Comparison of ENCODE assay signal across 15 cellular contexts in the genomic region with DNA sequence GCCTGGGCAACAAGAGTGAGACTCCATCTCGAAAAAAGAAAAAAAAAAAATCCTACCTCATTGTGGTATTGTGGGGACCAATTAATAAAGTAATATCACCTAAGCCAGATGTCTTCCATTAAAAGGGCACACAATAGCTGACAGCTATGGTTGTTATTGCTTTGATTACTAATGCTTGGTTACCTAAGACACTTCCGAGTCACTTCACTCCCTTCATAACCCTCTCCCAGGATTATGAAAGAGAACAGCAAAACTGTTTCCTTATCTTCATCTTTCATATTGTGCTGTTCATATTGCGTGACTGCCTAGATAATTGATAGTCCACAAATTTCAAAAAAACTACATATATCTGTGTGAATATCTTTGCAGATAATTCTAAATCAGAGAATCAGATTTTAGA. TPM values are rescaled to one million over a fixed set of nuclear protein-coding genes. Genes with fewer than 3 reads are reported as not detected.
DNase-seq lines count a peak whose midpoint lies in the region; ATAC-seq and TF ChIP-seq lines count a peak whose summit lies in the region.
"Had no signal": no experiment of that assay in that cellular context is flagged by ENCODE, and none has a peak within 500 bp of the region (broad histone marks: within the 10 kb centered on the region; RNA-seq: fewer than 3 reads in every experiment).

No MANE protein-coding gene starts in this region.

- peaks cover 4% of the 10 kb centered on the region for H3F3A ChIP-seq in SK-N-SH (replicated peaks; ENCODE audit: insufficient read depth)

- no peaks in the 10 kb centered on the region for H3K9me2 ChIP-seq in SK-N-SH

- H3K27me3 ChIP-seq in SK-N-SH (ENCODE audit: insufficient read depth) (no peaks in the 10 kb centered on the region), SJSA1 (replicated peaks) (no peaks in the 10 kb centered on the region), tibial nerve (no peaks in the 10 kb centered on the region), lower lobe of right lung (ENCODE audit: low read depth) (no peaks in the 10 kb centered on the region), sigmoid colon (no peaks in the 10 kb centered on the region)

- intact Hi-C loops in lower lobe of right lung (cut with DNase I) (no loop called here), sigmoid colon (cut with DNase I) (no loop called here)

- no peaks in the 10 kb centered on the region for H3K36me3 ChIP-seq in SK-N-SH (replicated peaks in 1 of 2; ENCODE audit: control insufficient read depth in 1 of 2, insufficient read depth in 2 of 2, low read length in 1 of 2)
- no peaks in the 10 kb centered on the region for H3K36me3 ChIP-seq in SJSA1
- H3K36me3 ChIP-seq in tibial nerve: no peaks in the 10 kb centered on the region
- H3K36me3 ChIP-seq in lower lobe of right lung: no peaks in the 10 kb centered on the region
- H3K36me3 ChIP-seq in sigmoid colon: no peaks in the 10 kb centered on the region

- H3K4me3 ChIP-seq in SK-N-SH (ENCODE audit: low read depth in 2 of 2, low read length in 1 of 2) (no peak overlapping the region), SJSA1 (no peak overlapping the region), fibroblast of pulmonary artery (replicated peaks; ENCODE audit: low read depth, low read length) (no peak overlapping the region), tibial nerve (no peak overlapping the region), lower lobe of right lung (no peak overlapping the region), sigmoid colon (no peak overlapping the region)

- no peak overlapping the region for H2AFZ ChIP-seq in SK-N-SH (ENCODE audit: low read depth)

- no peak for TF ChIP-seq RAD21 in SK-N-SH (IDR thresholded peaks at IDR 0.05; ENCODE audit: low read length)

- H3K9ac ChIP-seq in SK-N-SH: peak overlapping the region; percentile 1; the same call in 1 of the 2 replicates

- CTCF ChIA-PET in SK-N-SH (lab: Yijun Ruan, JAX): no interaction called here

- no peak for ATAC-seq in SK-N-SH treated with all-trans-retinoic acid at 6 μM for 48 hours
- ATAC-seq in lower lobe of right lung: no peak
- ATAC-seq: natural killer cell treated with Interleukin-12 subunit alpha and Interleukin-12 subunit beta and Interleukin-15 and Interleukin-18, amount 100 ng/mL, for 72 hours had no signal

- no peak for TF ChIP-seq CTCF in SK-N-SH (IDR thresholded peaks at IDR 0.05)
- no peak for TF ChIP-seq CTCF in fibroblast of pulmonary artery (IDR thresholded peaks at IDR 0.05; ENCODE audit: low read length, missing control alignments)
- TF ChIP-seq CTCF in tibial nerve (IDR thresholded peaks at IDR 0.05): no peak
- no peak for TF ChIP-seq CTCF in lower lobe of right lung (IDR thresholded peaks at IDR 0.05)
- TF ChIP-seq CTCF in sigmoid colon (IDR thresholded peaks at IDR 0.05): no peak

- no peaks in the 10 kb centered on the region for H3K79me2 ChIP-seq in SK-N-SH (ENCODE audit: insufficient read depth)

- H3K9me3 ChIP-seq in SK-N-SH (no peaks in the 10 kb centered on the region), SJSA1 (replicated peaks) (no peaks in the 10 kb centered on the region), tibial nerve (no peaks in the 10 kb centered on the region), lower lobe of right lung (no peaks in the 10 kb centered on the region), sigmoid colon (no peaks in the 10 kb centered on the region)

- H3K4me1 ChIP-seq in SK-N-SH (ENCODE audit: control insufficient read depth in 1 of 2, insufficient read depth in 2 of 2, low read depth in 1 of 2, low read length in 1 of 2) (no peaks in the 10 kb centered on the region), SJSA1 (replicated peaks) (peaks cover 29% of the 10 kb centered on the region), tibial nerve (no peaks in the 10 kb centered on the region), lower lobe of right lung (no peaks in the 10 kb centered on the region), sigmoid colon (peaks cover 0 to 3% (median 0%) of the 10 kb centered on the region in 4 donors)

- TF ChIP-seq EP300 in SK-N-SH (IDR thresholded peaks at IDR 0.05; ENCODE audit: borderline replicate concordance in 1 of 2, low read depth in 1 of 2, low read length in 1 of 2): no peak
- TF ChIP-seq EP300 in tibial nerve (IDR thresholded peaks at IDR 0.05): no peak
- no peak for TF ChIP-seq EP300 in sigmoid colon (IDR thresholded peaks at IDR 0.05)

- TF ChIP-seq POLR2A in tibial nerve (IDR thresholded peaks at IDR 0.05): no peak
- TF ChIP-seq POLR2A in sigmoid colon (IDR thresholded peaks at IDR 0.05): no peak

- DNase-seq in SK-N-SH (no peak), SJSA1 (ENCODE audit: low read depth in 1 of 2, low spot score in 2 of 2) (no peak), fibroblast of pulmonary artery (ENCODE audit: low read depth) (peak; percentile 92), tibial nerve (ENCODE audit: low spot score in 2 of 2) (no peak), lower lobe of right lung (no peak), sigmoid colon (no peak)
- no peak for DNase-seq in activated effector memory CD4-positive, alpha-beta T cell treated with Interleukin-2 at 50 U/mL for 16 hours
- DNase-seq: activated CD4-positive, alpha-beta T cell treated with anti-CD3 and anti-CD28 coated beads for 48 hours; cerebellar nuclear complex; GDM1; left ventricle myocardium superior; SIG-M5; substantia nigra had no signal

- no peaks in the 10 kb centered on the region for H4K20me1 ChIP-seq in SK-N-SH (ENCODE audit: insufficient read depth)

- H3K27ac ChIP-seq in SK-N-SH (ENCODE audit: low read depth in 2 of 2, low read length in 1 of 2) (peak overlapping the region in 1 of 2 experiments; percentile 69; a peak in 2 of 4 replicates), SJSA1 (peak overlapping the region; percentile 79), tibial nerve (no peak overlapping the region), lower lobe of right lung (no peak overlapping the region), sigmoid colon (no peak overlapping the region)

- POLR2A ChIA-PET in SK-N-SH (lab: Yijun Ruan, JAX): no interaction called here

- H3K4me2 ChIP-seq in SK-N-SH: 0 out of 2 replicates have a peak overlapping the region, but pooled peaks have one; percentile 1

- WGBS in SK-N-SH (ENCODE audit: low lambda C conversion rate): 67% methylated on average over 3 of the region's 3 CpGs
- 91 to 96% methylated on average over 3 of the region's 3 CpGs for WGBS in tibial nerve, 2 donors
- 93 to 94% methylated on average over 3 of the region's 3 CpGs for WGBS in sigmoid colon, 2 donors

TF ChIP-seq in SK-N-SH, 30 proteins besides CTCF, POLR2A, EP300 and RAD21 (continues in another document):
- TF ChIP-seq FOXM1 (IDR thresholded peaks at IDR 0.05; ENCODE audit: low read depth) (no peak), JUND (IDR thresholded peaks at IDR 0.05) (no peak), NRF1 (IDR thresholded peaks at IDR 0.05; ENCODE audit: low read depth, low read length) (no peak), GATA2 (CRISPR knock-in tag; IDR thresholded peaks at IDR 0.05) (no peak), ELF1 (IDR thresholded peaks at IDR 0.05) (no peak), TCF12 (IDR thresholded peaks at IDR 0.05) (no peak), RFX5 (IDR thresholded peaks at IDR 0.05; ENCODE audit: low read length) (no peak), RXRA (IDR thresholded peaks at IDR 0.05; ENCODE audit: borderline replicate concordance, low read depth) (no peak), POLR2AphosphoS5 (IDR thresholded peaks at IDR 0.05; ENCODE audit: low read depth, low read length) (no peak)
- TF ChIP-seq, protein P1, sequence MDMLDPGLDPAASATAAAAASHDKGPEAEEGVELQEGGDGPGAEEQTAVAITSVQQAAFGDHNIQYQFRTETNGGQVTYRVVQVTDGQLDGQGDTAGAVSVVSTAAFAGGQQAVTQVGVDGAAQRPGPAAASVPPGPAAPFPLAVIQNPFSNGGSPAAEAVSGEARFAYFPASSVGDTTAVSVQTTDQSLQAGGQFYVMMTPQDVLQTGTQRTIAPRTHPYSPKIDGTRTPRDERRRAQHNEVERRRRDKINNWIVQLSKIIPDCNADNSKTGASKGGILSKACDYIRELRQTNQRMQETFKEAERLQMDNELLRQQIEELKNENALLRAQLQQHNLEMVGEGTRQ (IDR thresholded peaks at IDR 0.05; ENCODE audit: borderline replicate concordance, low read depth, low read length): no peak

RNA-seq across cellular contexts. Expression of gene HSPH1, which starts 10.3 kb away (rescaled TPM):
- polyA plus RNA-seq in SK-N-SH (2012; rRNA removed): 30.4 and 32.8 TPM in 2 replicates
- polyA plus RNA-seq in SK-N-SH (2012; cell fraction: cytosol; rRNA removed): 36.7 and 50.8 TPM in 2 replicates
- 35.3 and 53.9 TPM in 2 replicates for polyA plus RNA-seq in SK-N-SH (2012; cell fraction: nucleus; rRNA removed)
- total RNA-seq in SJSA1 (2014; rRNA removed; shearing (Covaris generic)): 84.9 and 90.3 TPM in 2 replicates
- 10 to 100 TPM; 26.2 to 41.7 (median 30.0) TPM for total RNA-seq in tibial nerve
- 108 TPM for total RNA-seq in lower lobe of right lung
- total RNA-seq in sigmoid colon: 10 to 100 TPM; 30.7 to 41.5 (median 33.7) TPM
- 10 to 100 TPM; 12.0 to 26.1 (median 15.5) TPM for polyA plus RNA-seq in sigmoid colon

RNA-seq across cellular contexts. Expression of gene B3GLCT, which starts 27.8 kb away (rescaled TPM):
- polyA plus RNA-seq in SK-N-SH (2012; rRNA removed) (2.4 and 2.8 TPM in 2 replicates), sigmoid colon (1 to 10 TPM in 2 of 3 donors, under 1 TPM in 1; 0.60 to 1.9 (median 1.2) TPM)
- polyA plus RNA-seq in SK-N-SH (2012; cell fraction: cytosol; rRNA removed): 3.6 and 3.9 TPM in 2 replicates
- 1.0 and 2.0 TPM in 2 replicates for polyA plus RNA-seq in SK-N-SH (2012; cell fraction: nucleus; rRNA removed)
- total RNA-seq in SJSA1 (2014; rRNA removed; shearing (Covaris generic)): 19.5 and 22.3 TPM in 2 replicates
- total RNA-seq in tibial nerve (10 to 100 TPM in 1 of 4 donors, 1 to 10 TPM in 3; 5.4 to 14.1 (median 6.6) TPM), lower lobe of right lung (6.1 TPM), sigmoid colon (1 to 10 TPM; 5.8 to 7.5 (median 6.8) TPM)
